In genomic region chr5:141941307-141941706, GRCh38 we compare ENCODE assay signal across 10 cellular contexts. TPM values are rescaled to one million over a fixed set of nuclear protein-coding genes. Genes with fewer than 3 reads are reported as not detected.
DNase-seq lines count a peak whose midpoint lies in the region; ATAC-seq and TF ChIP-seq lines count a peak whose summit lies in the region.
"Had no signal": no experiment of that assay in that cellular context is flagged by ENCODE, and none has a peak within 500 bp of the region (broad histone marks: within the 10 kb centered on the region; RNA-seq: fewer than 3 reads in every experiment).

No MANE protein-coding gene starts in this region.

- H3K27ac ChIP-seq in heart left ventricle (peak overlapping the region in 10 of 12 donors; percentile 1 to 81 (median 44)), mammary epithelial cell (ENCODE audit: insufficient read depth, low read depth, low read length) (no peak overlapping the region), lower lobe of right lung (peak overlapping the region; percentile 43), vagina (peak overlapping the region; percentile 14)
- H3K27ac ChIP-seq: ovary had no signal

- intact Hi-C loops in heart left ventricle (cut with DNase I) = no loop called here
- intact Hi-C loops in Right ventricle myocardium inferior (cut with DNase I) = no loop called here
- intact Hi-C loops in mammary epithelial cell (cut with micrococcal nuclease) = no loop called here
- intact Hi-C loops in lower lobe of right lung (cut with DNase I) = no loop called here
- intact Hi-C loops in vagina (cut with DNase I) = no loop called here

- no peak overlapping the region for H2AFZ ChIP-seq in mammary epithelial cell (ENCODE audit: low read depth, low read length)

- no peaks in the 10 kb centered on the region for H3K27me3 ChIP-seq in heart left ventricle
- no peaks in the 10 kb centered on the region for H3K27me3 ChIP-seq in mammary epithelial cell (ENCODE audit: insufficient read depth, low read length)
- no peaks in the 10 kb centered on the region for H3K27me3 ChIP-seq in lower lobe of right lung (ENCODE audit: low read depth)
- no peaks in the 10 kb centered on the region for H3K27me3 ChIP-seq in vagina
- H3K27me3 ChIP-seq: ovary had no signal

- H3K36me3 Mint-ChIP-seq in activated naive CD4-positive, alpha-beta T cell treated with anti-CD3 and anti-CD28 coated beads, Interleukin-2, amount 50 U/mL, for 72 hours = no peaks in the 10 kb centered on the region

- DNase-seq in heart left ventricle (no peak), Right ventricle myocardium inferior (ENCODE audit: missing footprints) (no peak), mammary epithelial cell (peak; percentile 37), lower lobe of right lung (no peak), vagina (ENCODE audit: extremely low spot score in 2 of 2) (no peak)
- no peak for DNase-seq in activated naive CD4-positive, alpha-beta T cell treated with anti-CD3 and anti-CD28 coated beads, Interleukin-2, amount 50 U/mL, for 72 hours (ENCODE audit: low spot score in 2 of 2)
- DNase-seq: KG1, ovary had no signal

- ATAC-seq in heart left ventricle = peak in 3 of 4 donors; percentile 39 to 44 (median 40)
- ATAC-seq in Right ventricle myocardium inferior = no peak
- peak; percentile 15 to 40 for ATAC-seq in lower lobe of right lung
- ATAC-seq in GM19324 (IDR thresholded peaks at IDR 0.05; ENCODE audit: low FRiP score, unreplicated experiment) = no peak
- no peak for ATAC-seq in HG02763 (IDR thresholded peaks at IDR 0.05; ENCODE audit: unreplicated experiment)
- no peak for ATAC-seq in activated naive CD4-positive, alpha-beta T cell treated with anti-CD3 and anti-CD28 coated beads, Interleukin-2, amount 50 U/mL, for 72 hours

- CTCF ChIA-PET in mammary epithelial cell (lab: Charles Lee; ENCODE audit: low non-redundant PET) = interaction anchor here (0.6 kb wide), 1 partner anchor 199 kb away, joined by 3 read pairs; no protein-coding TSS in a partner anchor

- TF ChIP-seq POLR2A in heart left ventricle (IDR thresholded peaks at IDR 0.05) (no peak), vagina (IDR thresholded peaks at IDR 0.05) (no peak)

- dilution Hi-C loops in mammary epithelial cell (cut with HindIII; ENCODE audit: low sequenced_read_pairs) = no loop called here

- in situ Hi-C loops in mammary epithelial cell (cut with MboI; ENCODE audit: low sequenced_read_pairs in 2 of 2) = no loop called here

- 49 to 71% (median 61%) methylated on average over 6 of the region's 6 CpGs for WGBS in heart left ventricle, 4 donors
- 54% methylated on average over 6 of the region's 6 CpGs for WGBS in mammary epithelial cell (ENCODE audit: low coverage, missing lambda C conversion rate)

- no peaks in the 10 kb centered on the region for H3K9me3 Mint-ChIP-seq in activated naive CD4-positive, alpha-beta T cell treated with anti-CD3 and anti-CD28 coated beads, Interleukin-2, amount 50 U/mL, for 72 hours

- peak overlapping the region in 1 of 2 donors; percentile 94 for H3K27ac Mint-ChIP-seq in activated naive CD4-positive, alpha-beta T cell treated with anti-CD3 and anti-CD28 coated beads, Interleukin-2, amount 50 U/mL, for 72 hours

- H4K20me1 ChIP-seq in mammary epithelial cell (ENCODE audit: insufficient read depth, low read length) = no peaks in the 10 kb centered on the region

- peak in 1 of 12 donors; percentile 3 for TF ChIP-seq CTCF in heart left ventricle (IDR thresholded peaks at IDR 0.05)
- no peak for TF ChIP-seq CTCF in mammary epithelial cell (conservative IDR thresholded peaks at IDR 0.05 in 1 of 2, IDR thresholded peaks at IDR 0.05 in 1 of 2; ENCODE audit: extremely low read depth in 1 of 2, insufficient read depth in 1 of 2, low read depth in 1 of 2, low read length in 2 of 2)
- TF ChIP-seq CTCF in lower lobe of right lung (IDR thresholded peaks at IDR 0.05) = no peak
- TF ChIP-seq CTCF in vagina (IDR thresholded peaks at IDR 0.05) = no peak

- no peaks in the 10 kb centered on the region for H3K9me3 ChIP-seq in heart left ventricle
- H3K9me3 ChIP-seq in mammary epithelial cell (replicated peaks; ENCODE audit: insufficient read depth, low read length) = no peaks in the 10 kb centered on the region
- no peaks in the 10 kb centered on the region for H3K9me3 ChIP-seq in lower lobe of right lung
- H3K9me3 ChIP-seq in vagina = no peaks in the 10 kb centered on the region
- H3K9me3 ChIP-seq: ovary had no signal

- H3K4me1 ChIP-seq in heart left ventricle (peaks cover 0 to 47% (median 34%) of the 10 kb centered on the region in 12 donors), mammary epithelial cell (ENCODE audit: insufficient read depth, low read length) (peaks cover 25% of the 10 kb centered on the region), lower lobe of right lung (peaks cover 40% of the 10 kb centered on the region), vagina (peaks cover 33% of the 10 kb centered on the region)

- H3K9ac ChIP-seq in mammary epithelial cell (ENCODE audit: insufficient read depth, low read length) = no peak overlapping the region

- H3K4me2 ChIP-seq in mammary epithelial cell (ENCODE audit: insufficient read depth, low read depth, low read length) = no peak overlapping the region

- no TSS peak for BruUV-seq in mammary epithelial cell (replicated peaks; lab: Mats Ljungman, UMichigan)

- no peaks in the 10 kb centered on the region for H3K79me2 ChIP-seq in mammary epithelial cell (ENCODE audit: insufficient read depth, low read length)

- H3K4me3 ChIP-seq in heart left ventricle = no peak overlapping the region
- H3K4me3 ChIP-seq in mammary epithelial cell (replicated peaks in 1 of 3; ENCODE audit: insufficient read depth in 1 of 3, low read depth in 2 of 3, low read length in 3 of 3) = no peak overlapping the region
- no peak overlapping the region for H3K4me3 ChIP-seq in lower lobe of right lung
- no peak overlapping the region for H3K4me3 ChIP-seq in vagina
- H3K4me3 ChIP-seq: ovary had no signal

- H3K36me3 ChIP-seq in heart left ventricle (peaks cover 5 to 60% (median 41%) of the 10 kb centered on the region in 9 donors), mammary epithelial cell (ENCODE audit: insufficient read depth, low read length) (peaks cover 17% of the 10 kb centered on the region), lower lobe of right lung (peaks cover 44% of the 10 kb centered on the region), vagina (peaks cover 0 to 25% of the 10 kb centered on the region in 2 donors)
- H3K36me3 ChIP-seq: ovary had no signal

RNA-seq across cellular contexts. Expression of gene PCDH12, which starts 16.7 kb away (rescaled TPM):
- total RNA-seq in heart left ventricle (10 to 100 TPM in 6 of 9 donors, 1 to 10 TPM in 3; 5.0 to 23.9 (median 11.2) TPM), Right ventricle myocardium inferior (10.4 TPM), mammary epithelial cell (1 to 10 TPM in 1 of 2 donors, under 1 TPM in 1; 0.17 to 1.2 TPM), lower lobe of right lung (14.9 TPM), vagina (3.2 TPM)
- polyA plus RNA-seq in heart left ventricle (1 to 10 TPM; 2.9 to 5.7 TPM), mammary epithelial cell (0.07 TPM)
- polyA minus RNA-seq in mammary epithelial cell = 0.10 TPM
- under 1 TPM; 0.60 to 0.73 TPM for total RNA-seq in activated naive CD4-positive, alpha-beta T cell treated with anti-CD3 and anti-CD28 coated beads, Interleukin-2, amount 50 U/mL, for 72 hours

RNA-seq across cellular contexts. Expression of gene DELE1, which starts 17.6 kb away (rescaled TPM):
- total RNA-seq in heart left ventricle = 100 to 1,000 TPM in 4 of 9 donors, 10 to 100 TPM in 5; 63.1 to 174 (median 96.0) TPM
- 10 to 100 TPM; 56.8 to 59.1 TPM for polyA plus RNA-seq in heart left ventricle
- total RNA-seq in Right ventricle myocardium inferior = 94.4 TPM
- 10 to 100 TPM; 39.5 to 51.4 TPM for total RNA-seq in mammary epithelial cell
- 39.8 TPM for polyA plus RNA-seq in mammary epithelial cell
- 37.7 TPM for polyA minus RNA-seq in mammary epithelial cell
- 75.0 TPM for total RNA-seq in lower lobe of right lung
- 79.1 TPM for total RNA-seq in vagina
- total RNA-seq in activated naive CD4-positive, alpha-beta T cell treated with anti-CD3 and anti-CD28 coated beads, Interleukin-2, amount 50 U/mL, for 72 hours = 100 to 1,000 TPM in 1 of 2 donors, 10 to 100 TPM in 1; 69.7 to 101 TPM

RNA-seq across cellular contexts. Expression of gene RNF14, which starts 27.6 kb away (rescaled TPM):
- 100 to 1,000 TPM in 5 of 9 donors, 10 to 100 TPM in 4; 88.5 to 131 (median 103) TPM for total RNA-seq in heart left ventricle
- 100 to 1,000 TPM in 1 of 2 donors, 10 to 100 TPM in 1; 21.3 to 105 TPM for polyA plus RNA-seq in heart left ventricle
- 98.0 TPM for total RNA-seq in Right ventricle myocardium inferior
- 10 to 100 TPM; 60.4 to 93.7 TPM for total RNA-seq in mammary epithelial cell
- polyA plus RNA-seq in mammary epithelial cell = 33.2 TPM
- 145 TPM for polyA minus RNA-seq in mammary epithelial cell
- 47.1 TPM for total RNA-seq in lower lobe of right lung
- 37.8 TPM for total RNA-seq in vagina
- 10 to 100 TPM; 29.4 to 38.5 TPM for total RNA-seq in activated naive CD4-positive, alpha-beta T cell treated with anti-CD3 and anti-CD28 coated beads, Interleukin-2, amount 50 U/mL, for 72 hours

Comparison
In these comparisons a context has a peak if more than half of its experiments do, and no peak if none do; other contexts are left out.
1. ATAC-seq: peak in heart left ventricle (3 of 4) and lower lobe of right lung (2 of 2); none in Right ventricle myocardium inferior (single experiment), GM19324 (single experiment), HG02763 (single experiment) and activated naive CD4-positive, alpha-beta T cell treated with anti-CD3 and anti-CD28 coated beads, Interleukin-2, amount 50 U/mL, for 72 hours (0 of 2).